1 cellular context compared by ENCODE assay signal in the genomic region with DNA sequence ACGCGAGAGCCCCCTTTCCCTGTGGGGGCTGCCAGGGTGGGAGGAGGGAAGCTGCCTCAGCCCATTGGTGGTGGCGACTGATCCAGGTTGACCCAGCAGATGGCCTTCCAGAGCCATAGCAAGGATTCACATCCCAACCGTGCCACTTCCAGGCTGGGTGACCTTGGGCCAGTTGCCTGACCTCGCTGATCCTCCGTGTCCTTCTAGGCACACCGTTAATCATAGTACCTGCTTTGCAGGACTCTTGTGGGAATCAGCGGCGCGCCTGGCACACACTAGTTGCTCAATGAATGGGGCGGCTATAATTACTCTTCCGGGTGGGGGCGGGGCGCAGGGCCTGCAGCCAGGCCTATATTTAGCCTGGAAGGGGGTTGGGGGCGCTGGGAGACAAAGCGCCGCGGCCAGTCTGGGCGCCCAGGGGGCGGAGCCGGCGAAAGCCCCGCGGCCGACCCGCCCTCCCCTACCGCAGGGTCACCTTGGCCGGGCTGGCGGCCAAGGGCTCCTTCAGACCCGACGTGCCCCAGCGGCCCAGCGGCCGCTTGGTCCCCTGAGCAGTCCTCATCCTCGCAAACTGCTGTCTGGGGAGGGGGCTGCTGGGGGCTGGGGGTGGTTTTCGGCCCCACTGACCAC.
TF ChIP-seq lines count a peak whose summit lies in the region.

No MANE protein-coding gene starts in this region.

TF ChIP-seq in GM12878, 131 proteins besides CTCF, POLR2A, EP300 and RAD21:
- TF ChIP-seq STAT3 (IDR thresholded peaks at IDR 0.05; ENCODE audit: low read depth, low read length) (no peak), SMARCA5 (IDR thresholded peaks at IDR 0.05) (peak; percentile 92), HCFC1 (IDR thresholded peaks at IDR 0.05; ENCODE audit: low read length) (no peak), BHLHE40 (IDR thresholded peaks at IDR 0.05; ENCODE audit: borderline replicate concordance in 1 of 2, low read depth in 2 of 2, low read length in 1 of 2) (peak in 1 of 2 experiments; percentile 42; a peak in 2 of 4 replicates), ZNF217 (IDR thresholded peaks at IDR 0.05) (0 out of 2 replicates have a peak, but pooled peaks have one; percentile 40), SRF (IDR thresholded peaks at IDR 0.05; ENCODE audit: low read depth in 2 of 2, low read length in 2 of 2) (0 out of 4 replicates have a peak, but pooled peaks of 1 of the 2 experiments have one; percentile 45), MEF2A (IDR thresholded peaks at IDR 0.05; ENCODE audit: insufficient read depth, low read depth, low read length) (peak; percentile 91), BCL3 (IDR thresholded peaks at IDR 0.05; ENCODE audit: borderline replicate concordance, insufficient read depth, low read depth, low read length, poor library complexity, severe bottlenecking) (no peak), RUNX3 (IDR thresholded peaks at IDR 0.05; ENCODE audit: low read length) (peak; percentile 7; the same call in 1 of the 2 replicates), ESRRA (IDR thresholded peaks at IDR 0.05; ENCODE audit: low read length) (0 out of 2 replicates have a peak, but pooled peaks have one; percentile 53), NBN (IDR thresholded peaks at IDR 0.05) (peak; percentile 24; the same call in 1 of the 2 replicates), TAF1 (IDR thresholded peaks at IDR 0.05; ENCODE audit: borderline replicate concordance, low read depth, low read length) (0 out of 2 replicates have a peak, but pooled peaks have one; percentile 33), CREB1 (IDR thresholded peaks at IDR 0.05; ENCODE audit: low read depth) (no peak), MEF2B (IDR thresholded peaks at IDR 0.05; ENCODE audit: partially characterized antibody, poor library complexity, severe bottlenecking) (peak; percentile 65), BCL11A (IDR thresholded peaks at IDR 0.05; ENCODE audit: low read depth, low read length) (no peak), IKZF2 (IDR thresholded peaks at IDR 0.05) (0 out of 4 replicates have a peak, but pooled peaks of 1 of the 2 experiments have one; percentile 9), TARDBP (IDR thresholded peaks at IDR 0.05; ENCODE audit: borderline replicate concordance) (no peak), CHD2 (IDR thresholded peaks at IDR 0.05; ENCODE audit: borderline replicate concordance, low read depth, low read length) (peak; percentile 74; the same call in 1 of the 2 replicates), EED (IDR thresholded peaks at IDR 0.05; ENCODE audit: low read depth) (0 out of 2 replicates have a peak, but pooled peaks have one; percentile 58), NR2F1 (conservative IDR thresholded peaks at IDR 0.05) (peak; percentile 63), ZNF384 (IDR thresholded peaks at IDR 0.05; ENCODE audit: borderline replicate concordance, low read depth, low read length) (no peak), TBL1XR1 (IDR thresholded peaks at IDR 0.05; ENCODE audit: low read depth, low read length) (no peak), DPF2 (IDR thresholded peaks at IDR 0.05) (peak; percentile 14), ZSCAN29 (IDR thresholded peaks at IDR 0.05) (0 out of 2 replicates have a peak, but pooled peaks have one; percentile 4), TCF12 (IDR thresholded peaks at IDR 0.05; ENCODE audit: low read depth, low read length) (0 out of 2 replicates have a peak, but pooled peaks have one; percentile 15), IKZF1 (conservative IDR thresholded peaks at IDR 0.05) (no peak; the same call in 1 of the 2 replicates), PAX8 (IDR thresholded peaks at IDR 0.05) (no peak), FOXM1 (IDR thresholded peaks at IDR 0.05; ENCODE audit: low read depth, low read length) (no peak), RB1 (IDR thresholded peaks at IDR 0.05; ENCODE audit: borderline replicate concordance) (no peak; the same call in 1 of the 2 replicates)
